In the genomic region with DNA sequence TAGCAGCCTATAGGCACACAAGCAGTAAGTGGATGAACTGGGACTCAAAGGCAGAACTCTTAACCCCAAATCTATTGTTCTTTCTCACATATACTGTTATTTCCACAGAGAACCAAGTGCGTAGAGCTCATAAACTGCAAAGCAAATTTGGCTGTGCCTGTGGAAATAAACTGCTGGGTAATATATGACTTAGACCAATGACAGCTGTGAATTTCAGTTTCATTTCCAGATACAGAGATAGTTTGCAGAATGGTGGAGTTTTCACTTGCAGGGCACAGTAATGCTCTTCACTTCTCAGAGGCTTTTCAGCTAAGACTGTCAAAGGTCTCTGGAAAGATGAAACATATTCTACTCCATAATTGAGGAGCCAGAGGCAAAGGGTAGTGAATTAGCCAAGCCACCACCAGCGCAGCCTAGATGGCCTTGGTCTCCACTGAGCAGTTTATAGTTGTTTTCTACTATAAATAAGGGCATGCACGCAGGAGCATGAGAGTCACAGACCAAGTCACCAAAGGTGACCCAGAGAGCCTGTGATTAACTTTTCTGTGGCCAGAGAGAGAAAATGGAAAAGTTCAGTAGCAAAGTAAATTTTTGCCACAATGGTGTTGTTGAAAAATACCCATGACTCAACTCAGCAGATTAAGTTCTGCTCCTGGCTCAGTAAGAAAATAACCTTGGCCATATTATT, we compare ENCODE assay signal across 15 cellular contexts.
A peak's percentile ranks its signal among the peaks of the same experiment; 100 is the strongest.
DNase-seq lines count a peak whose midpoint lies in the region; ATAC-seq and TF ChIP-seq lines count a peak whose summit lies in the region.
"Had no signal": no experiment of that assay in that cellular context is flagged by ENCODE, and none has a peak within 500 bp of the region (broad histone marks: within the 10 kb centered on the region; RNA-seq: fewer than 3 reads in every experiment).

No MANE protein-coding gene starts in this region.

- no peaks in the 10 kb centered on the region for H3K27me3 Mint-ChIP-seq in activated T-cell treated with anti-CD3 and anti-CD28 coated beads, Interleukin-2, amount 50 U/mL, for 72 hours (ENCODE audit: low read depth)

- H3K27ac ChIP-seq in esophagus muscularis mucosa (replicated peaks in 1 of 4) (no peak overlapping the region), SK-N-SH (ENCODE audit: low read depth in 2 of 2, low read length in 1 of 2) (no peak overlapping the region)
- H3K27ac ChIP-seq: A549 had no signal

- intact Hi-C loops in esophagus muscularis mucosa (cut with DNase I), result no loop called here

- peaks cover 5 to 9% of the 10 kb centered on the region in 2 donors for H3K9me3 Mint-ChIP-seq in activated T-cell treated with anti-CD3 and anti-CD28 coated beads, Interleukin-2, amount 50 U/mL, for 72 hours

- H3F3A ChIP-seq in SK-N-SH (replicated peaks; ENCODE audit: insufficient read depth), result no peaks in the 10 kb centered on the region

- H3K4me1 ChIP-seq in esophagus muscularis mucosa, result no peaks in the 10 kb centered on the region
- H3K4me1 ChIP-seq in SK-N-SH (ENCODE audit: control insufficient read depth in 1 of 2, insufficient read depth in 2 of 2, low read depth in 1 of 2, low read length in 1 of 2), result no peaks in the 10 kb centered on the region
- H3K4me1 ChIP-seq: A549 had no signal

- ATAC-seq in HG02571 (IDR thresholded peaks at IDR 0.05; ENCODE audit: unreplicated experiment) (peak; percentile 92), HG03280 (IDR thresholded peaks at IDR 0.05; ENCODE audit: unreplicated experiment) (peak; percentile 97)
- ATAC-seq in activated T-cell treated with anti-CD3 and anti-CD28 coated beads, Interleukin-2, amount 50 U/mL, for 72 hours (replicated peaks in 1 of 2), result no peak
- ATAC-seq: A549, GM23338 had no signal

- H3K9ac ChIP-seq in SK-N-SH, result no peak overlapping the region

- POLR2A ChIA-PET in GM10248 (lab: Yijun Ruan, JAX) (interaction anchor here (0.7 kb wide), 1 partner anchor 433 kb away, joined by 3 read pairs; no protein-coding TSS in a partner anchor), SK-N-SH (lab: Yijun Ruan, JAX) (no interaction called here)

- 63% methylated on average over 3 of the region's 3 CpGs for WGBS in esophagus muscularis mucosa
- 8% methylated on average over 3 of the region's 3 CpGs for WGBS in SK-N-SH (ENCODE audit: low lambda C conversion rate)

- H3K9me3 ChIP-seq in esophagus muscularis mucosa (no peaks in the 10 kb centered on the region), SK-N-SH (no peaks in the 10 kb centered on the region)
- H3K9me3 ChIP-seq: A549 had no signal

- H2AFZ ChIP-seq in SK-N-SH (ENCODE audit: low read depth), result no peak overlapping the region
- H2AFZ ChIP-seq: GM23338 had no signal

- H3K27me3 ChIP-seq in esophagus muscularis mucosa, result no peaks in the 10 kb centered on the region
- no peaks in the 10 kb centered on the region for H3K27me3 ChIP-seq in SK-N-SH (ENCODE audit: insufficient read depth)

- no peaks in the 10 kb centered on the region for H3K4me1 Mint-ChIP-seq in activated T-cell treated with anti-CD3 and anti-CD28 coated beads, Interleukin-2, amount 50 U/mL, for 72 hours (ENCODE audit: low read depth)
- H3K4me1 Mint-ChIP-seq: GM23338 had no signal

- no peak for TF ChIP-seq POLR2A in esophagus muscularis mucosa (IDR thresholded peaks at IDR 0.05; ENCODE audit: low read depth)

- TF ChIP-seq EP300 in esophagus muscularis mucosa (IDR thresholded peaks at IDR 0.05) (no peak), SK-N-SH (IDR thresholded peaks at IDR 0.05; ENCODE audit: borderline replicate concordance in 1 of 2, low read depth in 1 of 2, low read length in 1 of 2) (no peak)

- no peak overlapping the region for H3K4me2 ChIP-seq in SK-N-SH
- H3K4me2 ChIP-seq: A549, GM23338, smooth muscle cell had no signal

- H3K9me2 ChIP-seq in SK-N-SH, result no peaks in the 10 kb centered on the region

- TF ChIP-seq CTCF in GM10248 (IDR thresholded peaks at IDR 0.05; ENCODE audit: control extremely low read depth, extremely low read depth, low read depth, missing control alignments) (no peak), esophagus muscularis mucosa (IDR thresholded peaks at IDR 0.05) (no peak), SK-N-SH (IDR thresholded peaks at IDR 0.05) (no peak)

- no peaks in the 10 kb centered on the region for H3K36me3 ChIP-seq in esophagus muscularis mucosa
- H3K36me3 ChIP-seq in SK-N-SH (replicated peaks in 1 of 2; ENCODE audit: control insufficient read depth in 1 of 2, insufficient read depth in 2 of 2, low read length in 1 of 2), result no peaks in the 10 kb centered on the region

- no peaks in the 10 kb centered on the region for H4K20me1 ChIP-seq in SK-N-SH (ENCODE audit: insufficient read depth)

- no peak for TF ChIP-seq RAD21 in SK-N-SH (IDR thresholded peaks at IDR 0.05; ENCODE audit: low read length)

- H3K4me3 ChIP-seq in esophagus muscularis mucosa, result no peak overlapping the region
- H3K4me3 ChIP-seq in SK-N-SH (ENCODE audit: low read depth in 2 of 2, low read length in 1 of 2), result no peak overlapping the region
- H3K4me3 ChIP-seq: A549, GM23338, smooth muscle cell had no signal

- no peak overlapping the region for H3K27ac Mint-ChIP-seq in activated T-cell treated with anti-CD3 and anti-CD28 coated beads, Interleukin-2, amount 50 U/mL, for 72 hours
- H3K27ac Mint-ChIP-seq: GM23338 had no signal

- H3K79me2 ChIP-seq in SK-N-SH (ENCODE audit: insufficient read depth), result no peaks in the 10 kb centered on the region

- no peak overlapping the region for H3K4me3 Mint-ChIP-seq in activated T-cell treated with anti-CD3 and anti-CD28 coated beads, Interleukin-2, amount 50 U/mL, for 72 hours
- H3K4me3 Mint-ChIP-seq: GM23338 had no signal

- H3K36me3 Mint-ChIP-seq in activated T-cell treated with anti-CD3 and anti-CD28 coated beads, Interleukin-2, amount 50 U/mL, for 72 hours (ENCODE audit: insufficient read depth in 2 of 2), result peaks cover 0 to 2% of the 10 kb centered on the region in 2 donors

- DNase-seq in GM10248 (ENCODE audit: extremely low spot score) (peak; percentile 34), GM19238 (ENCODE audit: insufficient read length, low spot score) (peak; percentile 1), esophagus muscularis mucosa (ENCODE audit: extremely low spot score) (no peak), LoVo (ENCODE audit: low spot score) (no peak), SK-N-SH (no peak)
- no peak for DNase-seq in activated T-cell treated with anti-CD3 and anti-CD28 coated beads, Interleukin-2, amount 50 U/mL, for 72 hours
- DNase-seq: KBM-7; NCI-H226; stimulated activated CD8-positive, alpha-beta memory T cell treated with anti-CD3 and anti-CD28 coated beads, Interleukin-4, amount 100 ng/mL, for 48 hours; T1000 had no signal

- CTCF ChIA-PET in GM10248 (lab: Yijun Ruan, JAX) (interaction anchor here (0.6 to 1.4 kb wide), 3 partner anchors 36 to 63 kb away, joined by 3 to 5 read pairs (median 3); no protein-coding TSS in a partner anchor), SK-N-SH (lab: Yijun Ruan, JAX) (no interaction called here)

TF ChIP-seq in SK-N-SH, 30 proteins besides CTCF, POLR2A, EP300 and RAD21:
- TF ChIP-seq POLR2AphosphoS5 (IDR thresholded peaks at IDR 0.05; ENCODE audit: low read depth, low read length), result no peak
- TF ChIP-seq, protein P1, sequence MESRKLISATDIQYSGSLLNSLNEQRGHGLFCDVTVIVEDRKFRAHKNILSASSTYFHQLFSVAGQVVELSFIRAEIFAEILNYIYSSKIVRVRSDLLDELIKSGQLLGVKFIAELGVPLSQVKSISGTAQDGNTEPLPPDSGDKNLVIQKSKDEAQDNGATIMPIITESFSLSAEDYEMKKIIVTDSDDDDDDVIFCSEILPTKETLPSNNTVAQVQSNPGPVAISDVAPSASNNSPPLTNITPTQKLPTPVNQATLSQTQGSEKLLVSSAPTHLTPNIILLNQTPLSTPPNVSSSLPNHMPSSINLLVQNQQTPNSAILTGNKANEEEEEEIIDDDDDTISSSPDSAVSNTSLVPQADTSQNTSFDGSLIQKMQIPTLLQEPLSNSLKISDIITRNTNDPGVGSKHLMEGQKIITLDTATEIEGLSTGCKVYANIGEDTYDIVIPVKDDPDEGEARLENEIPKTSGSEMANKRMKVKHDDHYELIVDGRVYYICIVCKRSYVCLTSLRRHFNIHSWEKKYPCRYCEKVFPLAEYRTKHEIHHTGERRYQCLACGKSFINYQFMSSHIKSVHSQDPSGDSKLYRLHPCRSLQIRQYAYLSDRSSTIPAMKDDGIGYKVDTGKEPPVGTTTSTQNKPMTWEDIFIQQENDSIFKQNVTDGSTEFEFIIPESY (IDR thresholded peaks at IDR 0.05; ENCODE audit: borderline replicate concordance, low read depth), result no peak
- TF ChIP-seq NRF1 (IDR thresholded peaks at IDR 0.05; ENCODE audit: low read depth, low read length), result no peak
- no peak for TF ChIP-seq JUND (IDR thresholded peaks at IDR 0.05)
- TF ChIP-seq RCOR1 (IDR thresholded peaks at IDR 0.05; ENCODE audit: low read length), result no peak
- TF ChIP-seq, protein P2, sequence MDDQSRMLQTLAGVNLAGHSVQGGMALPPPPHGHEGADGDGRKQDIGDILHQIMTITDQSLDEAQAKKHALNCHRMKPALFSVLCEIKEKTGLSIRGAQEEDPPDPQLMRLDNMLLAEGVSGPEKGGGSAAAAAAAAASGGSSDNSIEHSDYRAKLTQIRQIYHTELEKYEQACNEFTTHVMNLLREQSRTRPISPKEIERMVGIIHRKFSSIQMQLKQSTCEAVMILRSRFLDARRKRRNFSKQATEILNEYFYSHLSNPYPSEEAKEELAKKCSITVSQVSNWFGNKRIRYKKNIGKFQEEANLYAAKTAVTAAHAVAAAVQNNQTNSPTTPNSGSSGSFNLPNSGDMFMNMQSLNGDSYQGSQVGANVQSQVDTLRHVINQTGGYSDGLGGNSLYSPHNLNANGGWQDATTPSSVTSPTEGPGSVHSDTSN (IDR thresholded peaks at IDR 0.05), result no peak
- TF ChIP-seq GATA2 (CRISPR knock-in tag; IDR thresholded peaks at IDR 0.05), result no peak
- no peak for TF ChIP-seq FOXJ3 (CRISPR knock-in tag; IDR thresholded peaks at IDR 0.05)
- TF ChIP-seq NFIC (IDR thresholded peaks at IDR 0.05; ENCODE audit: borderline replicate concordance), result no peak
- no peak for TF ChIP-seq EZH2phosphoT487 (IDR thresholded peaks at IDR 0.05; ENCODE audit: borderline replicate concordance, low read depth)

Comparison
In these comparisons a context has a peak if more than half of its experiments do, and no peak if none do; other contexts are left out.
1. DNase-seq: peak in GM10248 (single experiment) and GM19238 (single experiment); none in activated T-cell treated with anti-CD3 and anti-CD28 coated beads, Interleukin-2, amount 50 U/mL, for 72 hours (0 of 2), esophagus muscularis mucosa (single experiment), LoVo (single experiment) and SK-N-SH (single experiment).
2. ATAC-seq: peak in HG02571 (single experiment) and HG03280 (single experiment); none in activated T-cell treated with anti-CD3 and anti-CD28 coated beads, Interleukin-2, amount 50 U/mL, for 72 hours (0 of 2).